In genomic region chr16:89253548-89254287, GRCh38 we compare ENCODE assay signal across 23 cellular contexts. TPM values are rescaled to one million over a fixed set of nuclear protein-coding genes. Genes with fewer than 3 reads are reported as not detected.
DNase-seq lines count a peak whose midpoint lies in the region; ATAC-seq, FAIRE-seq and TF ChIP-seq lines count a peak whose summit lies in the region.
"Had no signal": no experiment of that assay in that cellular context is flagged by ENCODE, and none has a peak within 500 bp of the region (broad histone marks: within the 10 kb centered on the region; RNA-seq: fewer than 3 reads in every experiment).

No MANE protein-coding gene starts in this region.

- H2BK120ac ChIP-seq in H1 (replicated peaks; ENCODE audit: low read depth, low read length): no peak overlapping the region

- H3K18ac ChIP-seq in H1 (ENCODE audit: extremely low read depth, low read length): no peak overlapping the region

- no peak for TF ChIP-seq CTCF in H1 (IDR thresholded peaks at IDR 0.05; ENCODE audit: control extremely low read depth in 1 of 3, insufficient read depth in 1 of 3, low read depth in 1 of 3, low read length in 3 of 3)

- TF ChIP-seq RAD21 in H1 (IDR thresholded peaks at IDR 0.05 in 1 of 2, conservative IDR thresholded peaks at IDR 0.05 in 1 of 2; ENCODE audit: low read depth in 2 of 2, low read length in 2 of 2): no peak

- H2BK5ac ChIP-seq in H1 (ENCODE audit: low read depth, low read length): no peak overlapping the region

- H3K27me3 ChIP-seq in BLaER1 (peaks cover 38% of the 10 kb centered on the region), H1 (replicated peaks in 1 of 4; ENCODE audit: control insufficient read depth in 3 of 4, extremely low read depth in 1 of 4, insufficient read depth in 3 of 4, low read length in 3 of 4) (peaks cover 4 to 20% (median 15%) of the 10 kb centered on the region in 4 experiments; a peak in 6 of 7 replicates)

- no peak overlapping the region for H3K23ac ChIP-seq in H1 (ENCODE audit: insufficient read length)

- 0 out of 2 replicates have a peak overlapping the region, but pooled peaks have one; percentile 27 for H2BK12ac ChIP-seq in H1 (ENCODE audit: low read depth, low read length)

- H3K27ac ChIP-seq in BLaER1 (0 out of 2 replicates have a peak overlapping the region, but pooled peaks have one; percentile 4), H1 (ENCODE audit: low read depth, low read length) (no peak overlapping the region)
- H3K27ac ChIP-seq: A549 had no signal

- TF ChIP-seq EP300 in H1 (IDR thresholded peaks at IDR 0.05; ENCODE audit: borderline replicate concordance in 1 of 2, low read depth in 2 of 2, low read length in 2 of 2): no peak

- no peak overlapping the region for H2BK15ac ChIP-seq in H1 (ENCODE audit: low read length)

- no peak overlapping the region for H2BK20ac ChIP-seq in H1 (ENCODE audit: low read length)

- no peak overlapping the region for H2AK5ac ChIP-seq in H1 (ENCODE audit: low read depth, low read length)

- no peak overlapping the region for H4K5ac ChIP-seq in H1 (ENCODE audit: insufficient read length, low read depth, low read length)

- H3K36me3 ChIP-seq in BLaER1 (no peaks in the 10 kb centered on the region), H1 (ENCODE audit: control insufficient read depth in 2 of 4, insufficient read depth in 4 of 4, low read length in 3 of 4) (no peaks in the 10 kb centered on the region)

- H3K79me1 ChIP-seq in H1 (ENCODE audit: low read depth, low read length): no peaks in the 10 kb centered on the region

- H3K4me3 ChIP-seq in BLaER1 (no peak overlapping the region), H1 (ENCODE audit: extremely low read depth in 1 of 4, insufficient read depth in 2 of 4, low read depth in 3 of 4, low read length in 4 of 4) (no peak overlapping the region)
- H3K4me3 ChIP-seq: A549 had no signal

- CTCF ChIA-PET in H1 (lab: Charles Lee; ENCODE audit: partially characterized antibody): interaction anchor here (1.1 kb wide), 1 partner anchor 10 kb away, joined by 5 read pairs; no protein-coding TSS in a partner anchor

- H3K4me2 ChIP-seq in BLaER1: peak overlapping the region; percentile 72
- H3K4me2 ChIP-seq in H1 (ENCODE audit: insufficient read depth in 1 of 2, low read depth in 2 of 2, low read length in 2 of 2): no peak overlapping the region
- H3K4me2 ChIP-seq: A549 had no signal

- H4K20me1 ChIP-seq in BLaER1: peaks cover 10% of the 10 kb centered on the region; the same call in 1 of the 2 replicates
- H4K20me1 ChIP-seq in H1 (replicated peaks in 1 of 2; ENCODE audit: control insufficient read depth in 1 of 2, insufficient read depth in 2 of 2, low read length in 2 of 2): peaks cover 0 to 3% of the 10 kb centered on the region in 2 experiments

- FAIRE-seq in GM12891 (lab: Jason Lieb, UNC): no peak
- FAIRE-seq in H1 (lab: Jason Lieb, UNC): no peak
- FAIRE-seq: A549 had no signal

- H3K9ac ChIP-seq in BLaER1 (no peak overlapping the region), H1 (replicated peaks in 1 of 4; ENCODE audit: extremely low read depth in 1 of 4, low read depth in 3 of 4, low read length in 3 of 4) (no peak overlapping the region)

- H3K9me3 ChIP-seq in BLaER1: peaks cover 22% of the 10 kb centered on the region
- H3K9me3 ChIP-seq in H1 (ENCODE audit: insufficient read depth in 2 of 2, low read depth in 1 of 2, low read length in 1 of 2): no peaks in the 10 kb centered on the region; a peak in 1 of 4 replicates
- H3K9me3 ChIP-seq: A549 had no signal

- H3K4me1 ChIP-seq in BLaER1 (peaks cover 46% of the 10 kb centered on the region), H1 (replicated peaks in 1 of 4; ENCODE audit: control insufficient read depth in 3 of 4, insufficient read depth in 4 of 4, low read length in 3 of 4) (peaks cover 0 to 7% (median 2%) of the 10 kb centered on the region in 4 experiments; a peak in 4 of 7 replicates)

- no peak overlapping the region for H4K91ac ChIP-seq in H1 (replicated peaks; ENCODE audit: insufficient read length, low read length)

- no peak overlapping the region for H3K4ac ChIP-seq in H1 (replicated peaks; ENCODE audit: insufficient read length, low read depth, low read length)

- no peak overlapping the region for H4K8ac ChIP-seq in H1 (ENCODE audit: extremely low read depth, insufficient read depth, low read length)

- DNase-seq in GM12891 (ENCODE audit: insufficient read length, low spot score) (no peak), MV-4-11 (lab: John Stamatoyannopoulos, UW) (peak; percentile 52), H1 (ENCODE audit: low read depth in 1 of 2, low spot score in 2 of 2) (no peak), AG20443 (ENCODE audit: low spot score) (no peak), germinal center (ENCODE audit: low spot score) (no peak)
- DNase-seq: C1 segment of cervical spinal cord; Calu3; CD8-positive, alpha-beta T cell; DMS153; GOT3; NCI-H1092 treated with DMSO at 0.1 percent for 48 hours; NCI-H1436 treated with DMSO at 0.1 percent for 48 hours; NCI-H1930; OCI-M1; T-helper 17 cell had no signal

- H3K56ac ChIP-seq in H1 (replicated peaks; ENCODE audit: insufficient read length, low read depth, low read length): no peak overlapping the region

- peaks cover 11% of the 10 kb centered on the region; the same call in 1 of the 2 replicates for H3K23me2 ChIP-seq in H1 (ENCODE audit: low read depth, low read length)

- no peaks in the 10 kb centered on the region for H3K79me2 ChIP-seq in H1 (ENCODE audit: control insufficient read depth in 1 of 2, insufficient read depth in 2 of 2, low read length in 2 of 2)

- POLR2A ChIA-PET in H1 (lab: Charles Lee; ENCODE audit: partially characterized antibody): interaction anchor here (1.0 to 1.4 kb wide), 2 partner anchors 11 to 13 kb away, joined by 3 to 4 read pairs; no protein-coding TSS in a partner anchor

- H3K14ac ChIP-seq in H1 (ENCODE audit: insufficient read length): no peak overlapping the region

- 90% methylated on average over 10 of the region's 10 CpGs; no CpG with 5 or more reads in 1 of the 2 experiments for WGBS in H1 (ENCODE audit: extremely low coverage in 1 of 2, insufficient coverage in 1 of 2, insufficient read length in 1 of 2, insufficient replicate concordance in 2 of 2, low coverage in 1 of 2, low lambda C conversion rate in 2 of 2, missing lambda C conversion rate in 1 of 2), 2 experiments

- no peak for ATAC-seq in HG02678 (IDR thresholded peaks at IDR 0.05; ENCODE audit: unreplicated experiment)
- ATAC-seq: A549; CD8-positive, alpha-beta T cell; HCT116; Right ventricle myocardium inferior; T-helper 17 cell had no signal

- no peak for TF ChIP-seq POLR2A in GM12891 (IDR thresholded peaks at IDR 0.05; ENCODE audit: low read depth, low read length)
- no peak for TF ChIP-seq POLR2A in H1 (IDR thresholded peaks at IDR 0.05; ENCODE audit: control extremely low read depth in 1 of 2, low read depth in 2 of 2, low read length in 2 of 2)

- H2AFZ ChIP-seq in H1 (ENCODE audit: low read length): no peak overlapping the region

TF ChIP-seq in GM12891, 5 proteins besides CTCF, POLR2A, EP300 and RAD21:
- TF ChIP-seq PAX5 (IDR thresholded peaks at IDR 0.05; ENCODE audit: insufficient read depth, low read length, severe bottlenecking): no peak
- peak; percentile 34; the same call in 1 of the 2 replicates for TF ChIP-seq SPI1 (IDR thresholded peaks at IDR 0.05; ENCODE audit: low read depth, low read length)
- no peak for TF ChIP-seq POU2F2 (IDR thresholded peaks at IDR 0.05; ENCODE audit: low read depth, low read length)
- no peak for TF ChIP-seq POLR2AphosphoS5 (IDR thresholded peaks at IDR 0.05; ENCODE audit: low read depth, low read length)
- TF ChIP-seq TAF1 (IDR thresholded peaks at IDR 0.05; ENCODE audit: low read depth, low read length): no peak

TF ChIP-seq in H1, 55 proteins besides CTCF, POLR2A, EP300 and RAD21 (continues in another document):
- no peak for TF ChIP-seq MAFK (IDR thresholded peaks at IDR 0.05; ENCODE audit: low read depth, low read length)
- TF ChIP-seq SIX5 (IDR thresholded peaks at IDR 0.05; ENCODE audit: low read depth, low read length): no peak
- no peak for TF ChIP-seq BACH1 (IDR thresholded peaks at IDR 0.05; ENCODE audit: low read length)
- TF ChIP-seq, protein P1, sequence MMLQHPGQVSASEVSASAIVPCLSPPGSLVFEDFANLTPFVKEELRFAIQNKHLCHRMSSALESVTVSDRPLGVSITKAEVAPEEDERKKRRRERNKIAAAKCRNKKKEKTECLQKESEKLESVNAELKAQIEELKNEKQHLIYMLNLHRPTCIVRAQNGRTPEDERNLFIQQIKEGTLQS (IDR thresholded peaks at IDR 0.05; ENCODE audit: insufficient read depth, low read depth, low read length): no peak
- no peak for TF ChIP-seq SAP30 (IDR thresholded peaks at IDR 0.05; ENCODE audit: insufficient read depth, insufficient replicate concordance, low read length)
- TF ChIP-seq SIRT6 (IDR thresholded peaks at IDR 0.05; ENCODE audit: low read length): no peak
- no peak for TF ChIP-seq FOSL1 (IDR thresholded peaks at IDR 0.05; ENCODE audit: insufficient read depth, low read depth, low read length)
- TF ChIP-seq BCL11A (IDR thresholded peaks at IDR 0.05; ENCODE audit: low read depth in 2 of 2, low read length in 2 of 2): no peak
- no peak for TF ChIP-seq ASH2L (IDR thresholded peaks at IDR 0.05; ENCODE audit: low read length)
- no peak for TF ChIP-seq RFX5 (IDR thresholded peaks at IDR 0.05; ENCODE audit: borderline replicate concordance, low read depth, low read length)

RNA-seq across cellular contexts. Expression of gene ZNF778, which starts 36.2 kb away (rescaled TPM):
- polyA plus RNA-seq in GM12891 (2012; ENCODE audit: low read depth, missing spikeins): 3.7 TPM
- total RNA-seq in H1 (2021; fragmentation: NEBNext Ultra II Directional; extraction: Animal tissue kit (Norgen Biotek cat#: 25700)): 19.8 and 21.9 TPM in 2 replicates
- polyA plus RNA-seq in H1 (2011; rRNA removed): 8.6 and 9.5 TPM in 2 replicates
- 8.3 TPM for polyA plus RNA-seq in H1 (2011; cell fraction: cytosol; rRNA removed)
- polyA plus RNA-seq in H1 (2011; cell fraction: nucleus; rRNA removed): 11.0 TPM
- 8.9 to 11.6 TPM (median 10.6 TPM) in 4 replicates for polyA plus RNA-seq in H1 (2012, experiment 1 of 2)
- polyA plus RNA-seq in H1 (2012, experiment 2 of 2): 0.62 TPM
- polyA plus RNA-seq in H1 (2013, experiment 1 of 2): 11.3 TPM
- polyA plus RNA-seq in H1 (2013, experiment 2 of 2): 10.3 TPM
- polyA minus RNA-seq in H1 (2011; rRNA and poly(A)+ RNA removed): 30.1 and 31.7 TPM in 2 replicates
- 26.0 TPM for polyA minus RNA-seq in H1 (2011; cell fraction: cytosol; rRNA and poly(A)+ RNA removed)
- polyA minus RNA-seq in H1 (2011; cell fraction: nucleus; rRNA and poly(A)+ RNA removed): 19.5 TPM

RNA-seq across cellular contexts. Expression of gene SLC22A31, which starts 53.4 kb away (rescaled TPM):
- polyA plus RNA-seq in GM12891 (2012; ENCODE audit: low read depth, missing spikeins): 0.06 TPM
- total RNA-seq in H1 (2021; fragmentation: NEBNext Ultra II Directional; extraction: Animal tissue kit (Norgen Biotek cat#: 25700)): 10.6 and 11.1 TPM in 2 replicates
- polyA plus RNA-seq in H1 (2011; rRNA removed): 7.7 and 7.9 TPM in 2 replicates
- 6.7 TPM for polyA plus RNA-seq in H1 (2011; cell fraction: cytosol; rRNA removed)
- 50.6 TPM for polyA plus RNA-seq in H1 (2011; cell fraction: nucleus; rRNA removed)
- 5.9 to 13.0 TPM (median 10.2 TPM) in 4 replicates for polyA plus RNA-seq in H1 (2012, experiment 1 of 2)
- polyA plus RNA-seq in H1 (2012, experiment 2 of 2): 5.9 TPM
- 7.2 TPM for polyA plus RNA-seq in H1 (2013, experiment 1 of 2)
- polyA plus RNA-seq in H1 (2013, experiment 2 of 2): 7.0 TPM
- 1.2 and 2.6 TPM in 2 replicates for polyA minus RNA-seq in H1 (2011; rRNA and poly(A)+ RNA removed)
- 3.0 TPM for polyA minus RNA-seq in H1 (2011; cell fraction: cytosol; rRNA and poly(A)+ RNA removed)
- polyA minus RNA-seq in H1 (2011; cell fraction: nucleus; rRNA and poly(A)+ RNA removed): 10.6 TPM
- total RNA-seq: HT-29, M059J, NCI-H460, Right ventricle myocardium inferior had no signal
